In genomic region chr17:61390479-61390791, GRCh38 we compare ENCODE assay signal across 15 cellular contexts. TPM values are rescaled to one million over a fixed set of nuclear protein-coding genes. Genes with fewer than 3 reads are reported as not detected.
DNase-seq lines count a peak whose midpoint lies in the region; ATAC-seq and TF ChIP-seq lines count a peak whose summit lies in the region.
"Had no signal": no experiment of that assay in that cellular context is flagged by ENCODE, and none has a peak within 500 bp of the region (broad histone marks: within the 10 kb centered on the region; RNA-seq: fewer than 3 reads in every experiment).

No MANE protein-coding gene starts in this region.

- intact Hi-C loops in IMR-90 (cut with micrococcal nuclease), result loop anchor here (2.0 to 10.0 kb wide), 4 partner anchors 82 to 486 kb away; no protein-coding TSS in a partner anchor
- intact Hi-C loops in activated T-helper 2 cell treated with anti-CD3 and anti-CD28 coated beads, Interferon-gamma antibody, Interleukin-2, Interleukin-4, amounts not matched to agents 10 μg/mL and 5 μg/mL and 100 μg/mL, durations not matched to agents 14 hours and 24 hours and 36 hours (cut with micrococcal nuclease), result loop anchor here (1.0 to 2.0 kb wide), 2 partner anchors 388 to 419 kb away; no protein-coding TSS in a partner anchor

- no peak overlapping the region for H2BK5ac ChIP-seq in IMR-90 (ENCODE audit: low read depth, low read length, poor library complexity, severe bottlenecking)

- peaks cover 6% of the 10 kb centered on the region; the same call in 1 of the 2 replicates for H4K20me1 ChIP-seq in IMR-90 (ENCODE audit: insufficient read depth, low read length)

- H3K4me1 ChIP-seq in IMR-90 (ENCODE audit: control insufficient read depth, insufficient read depth, low read length) (peaks cover 25% of the 10 kb centered on the region), adipocyte (ENCODE audit: control insufficient read depth, insufficient read depth, low read length) (peaks cover 7% of the 10 kb centered on the region), tibial nerve (peaks cover 0 to 37% (median 12%) of the 10 kb centered on the region in 4 donors)
- H3K4me1 ChIP-seq: BLaER1 had no signal

- TF ChIP-seq POLR2A in IMR-90 (IDR thresholded peaks at IDR 0.05; ENCODE audit: low read depth, low read length), result no peak
- TF ChIP-seq POLR2A in tibial nerve (IDR thresholded peaks at IDR 0.05), result no peak

- H3K27ac ChIP-seq in IMR-90 (ENCODE audit: insufficient read depth, low read length), result no peak overlapping the region
- peak overlapping the region; percentile 12 to 38 (median 21) for H3K27ac ChIP-seq in tibial nerve
- H3K27ac ChIP-seq: BLaER1, GM23248 had no signal

- BruUV-seq in IMR-90 (replicated peaks; lab: Mats Ljungman, UMichigan), result no TSS peak

- no peak for TF ChIP-seq RAD21 in IMR-90 (IDR thresholded peaks at IDR 0.05; ENCODE audit: low read length)

- H4K8ac ChIP-seq in IMR-90 (ENCODE audit: low read depth in 2 of 2, low read length in 2 of 2), result peak overlapping the region; percentile 15 to 94; a peak in 2 of 4 replicates

- no peaks in the 10 kb centered on the region for H3K27me3 Mint-ChIP-seq in mesothelial cell of epicardium (ENCODE audit: low read depth)
- H3K27me3 Mint-ChIP-seq in activated T-helper 2 cell treated with anti-CD3 and anti-CD28 coated beads, Interferon-gamma antibody, Interleukin-2, Interleukin-4, amounts not matched to agents 10 μg/mL and 5 μg/mL and 100 μg/mL, durations not matched to agents 14 hours and 24 hours and 36 hours (ENCODE audit: low read depth), result peaks cover 21% of the 10 kb centered on the region

- peak overlapping the region; percentile 94; the same call in 1 of the 2 replicates for H3K23ac ChIP-seq in IMR-90 (ENCODE audit: low read depth, low read length)

- H3K4me2 ChIP-seq in IMR-90 (ENCODE audit: low read depth, low read length), result no peak overlapping the region
- H3K4me2 ChIP-seq: BLaER1 had no signal

- peak overlapping the region; percentile 35 for H2AK9ac ChIP-seq in IMR-90 (replicated peaks; ENCODE audit: low read depth, low read length, poor library complexity)

- H2AFZ ChIP-seq in IMR-90 (replicated peaks; ENCODE audit: low read length, poor library complexity), result peak overlapping the region; percentile 91
- H2AFZ ChIP-seq: GM23248 had no signal

- H3K9me3 ChIP-seq in IMR-90 (ENCODE audit: control insufficient read depth, insufficient read depth, low read length) (no peaks in the 10 kb centered on the region), adipocyte (ENCODE audit: control insufficient read depth, low read length) (no peaks in the 10 kb centered on the region), tibial nerve (no peaks in the 10 kb centered on the region)
- H3K9me3 ChIP-seq: BLaER1 had no signal

- peak overlapping the region; percentile 73 for H3K27ac Mint-ChIP-seq in mesothelial cell of epicardium
- H3K27ac Mint-ChIP-seq in activated T-helper 2 cell treated with anti-CD3 and anti-CD28 coated beads, Interferon-gamma antibody, Interleukin-2, Interleukin-4, amounts not matched to agents 10 μg/mL and 5 μg/mL and 100 μg/mL, durations not matched to agents 14 hours and 24 hours and 36 hours, result no peak overlapping the region

- no peak for TF ChIP-seq EP300 in tibial nerve (IDR thresholded peaks at IDR 0.05)

- DNase-seq in IMR-90, result no peak
- no peak for DNase-seq in adipocyte (ENCODE audit: low read depth)
- no peak for DNase-seq in mesothelial cell of epicardium (ENCODE audit: low spot score in 2 of 2, unreplicated experiment in 2 of 2)
- no peak for DNase-seq in tibial nerve (ENCODE audit: low spot score in 2 of 2)
- DNase-seq in NAMALWA (ENCODE audit: low spot score), result no peak
- DNase-seq in activated T-helper 2 cell treated with anti-CD3 and anti-CD28 coated beads, Interferon-gamma antibody, Interleukin-2, Interleukin-4, amounts not matched to agents 10 μg/mL and 5 μg/mL and 100 μg/mL, durations not matched to agents 14 hours and 24 hours and 36 hours (ENCODE audit: low spot score), result no peak
- DNase-seq: GDM1, KG1, NCI-H1105, NCI-H345, SHP77 treated with DMSO at 0.1 percent for 48 hours had no signal

- H3K18ac ChIP-seq in IMR-90 (ENCODE audit: low read depth, low read length), result no peak overlapping the region; the same call in 1 of the 2 replicates

- CTCF ChIA-PET in IMR-90 (lab: Yijun Ruan, JAX), result interaction anchor here (1.4 kb wide), 1 partner anchor 9 kb away, joined by 4 read pairs; no protein-coding TSS in a partner anchor

- dilution Hi-C loops in IMR-90 (cut with HindIII; ENCODE audit: low sequenced_read_pairs, unreplicated experiment), result no loop called here

- H3K56ac ChIP-seq in IMR-90 (ENCODE audit: extremely low read depth, insufficient read depth, low read length), result no peak overlapping the region

- POLR2A ChIA-PET in IMR-90 (lab: Charles Lee; ENCODE audit: unreplicated experiment), result no interaction called here

- no peak for TF ChIP-seq CTCF in IMR-90 (conservative IDR thresholded peaks at IDR 0.05; ENCODE audit: low read depth, low read length)
- TF ChIP-seq CTCF in mesothelial cell of epicardium (IDR thresholded peaks at IDR 0.05; ENCODE audit: unreplicated experiment), result no peak
- no peak for TF ChIP-seq CTCF in tibial nerve (IDR thresholded peaks at IDR 0.05)

- WGBS in IMR-90 (ENCODE audit: extremely low coverage in 2 of 2, insufficient read length in 1 of 2), 2 experiments, result no CpG with 5 or more reads among the region's 11 CpGs
- 53 to 76% methylated on average over 11 of the region's 11 CpGs for WGBS in tibial nerve, 2 donors

- H3K4me3 ChIP-seq in IMR-90 (ENCODE audit: insufficient read depth, low read depth, low read length) (no peak overlapping the region), adipocyte (ENCODE audit: low read length) (no peak overlapping the region), tibial nerve (no peak overlapping the region)
- H3K4me3 ChIP-seq: BLaER1, GM23248 had no signal

- H3K9ac ChIP-seq in IMR-90 (ENCODE audit: low read depth, low read length) (no peak overlapping the region), adipocyte (ENCODE audit: low read length) (peak overlapping the region; percentile 66)
- H3K9ac ChIP-seq: BLaER1, GM23248 had no signal

- H3K4me1 Mint-ChIP-seq in mesothelial cell of epicardium, result peaks cover 72% of the 10 kb centered on the region
- H3K4me1 Mint-ChIP-seq in activated T-helper 2 cell treated with anti-CD3 and anti-CD28 coated beads, Interferon-gamma antibody, Interleukin-2, Interleukin-4, amounts not matched to agents 10 μg/mL and 5 μg/mL and 100 μg/mL, durations not matched to agents 14 hours and 24 hours and 36 hours (ENCODE audit: low read depth), result no peaks in the 10 kb centered on the region

- peak overlapping the region; percentile 92 for H3K4ac ChIP-seq in IMR-90 (ENCODE audit: low read depth, low read length)

- ATAC-seq in IMR-90 (ENCODE audit: low read depth) (no peak), HG03469 (IDR thresholded peaks at IDR 0.05; ENCODE audit: unreplicated experiment) (no peak)

- H3K9me1 ChIP-seq in IMR-90 (ENCODE audit: insufficient read depth, low read length), result peaks cover 39% of the 10 kb centered on the region

- no peaks in the 10 kb centered on the region for H3K9me3 Mint-ChIP-seq in mesothelial cell of epicardium
- no peaks in the 10 kb centered on the region for H3K9me3 Mint-ChIP-seq in activated T-helper 2 cell treated with anti-CD3 and anti-CD28 coated beads, Interferon-gamma antibody, Interleukin-2, Interleukin-4, amounts not matched to agents 10 μg/mL and 5 μg/mL and 100 μg/mL, durations not matched to agents 14 hours and 24 hours and 36 hours
- H3K9me3 Mint-ChIP-seq: CD8-positive, alpha-beta memory T cell had no signal

- H3K79me1 ChIP-seq in IMR-90 (ENCODE audit: low read depth in 1 of 2, low read length in 2 of 2), result peaks cover 10 to 92% of the 10 kb centered on the region in 2 experiments

- no peak overlapping the region for H3K4me3 Mint-ChIP-seq in mesothelial cell of epicardium
- H3K4me3 Mint-ChIP-seq in activated T-helper 2 cell treated with anti-CD3 and anti-CD28 coated beads, Interferon-gamma antibody, Interleukin-2, Interleukin-4, amounts not matched to agents 10 μg/mL and 5 μg/mL and 100 μg/mL, durations not matched to agents 14 hours and 24 hours and 36 hours (ENCODE audit: low read depth), result no peak overlapping the region
- H3K4me3 Mint-ChIP-seq: CD8-positive, alpha-beta memory T cell had no signal

- peaks cover 2% of the 10 kb centered on the region; the same call in 1 of the 2 replicates for H3K36me3 ChIP-seq in IMR-90 (ENCODE audit: control insufficient read depth, insufficient read depth, low read length)
- H3K36me3 ChIP-seq in adipocyte (ENCODE audit: control insufficient read depth, insufficient read depth, low read length, severe bottlenecking), result no peaks in the 10 kb centered on the region
- H3K36me3 ChIP-seq in tibial nerve, result peaks cover 0 to 5% (median 0%) of the 10 kb centered on the region in 3 donors
- H3K36me3 ChIP-seq: BLaER1 had no signal

- H3K27me3 ChIP-seq in IMR-90 (ENCODE audit: control insufficient read depth, insufficient read depth, low read length), result no peaks in the 10 kb centered on the region
- H3K27me3 ChIP-seq in adipocyte (replicated peaks; ENCODE audit: control insufficient read depth, insufficient read depth, low read length), result no peaks in the 10 kb centered on the region
- H3K27me3 ChIP-seq in tibial nerve, result no peaks in the 10 kb centered on the region

- in situ Hi-C loops in IMR-90 (cut with MboI; ENCODE audit: low sequenced_read_pairs), result loop anchor here (5.0 kb wide), 3 partner anchors 78 to 388 kb away; no protein-coding TSS in a partner anchor

- H3K14ac ChIP-seq in IMR-90 (replicated peaks; ENCODE audit: low read depth, low read length), result 0 out of 2 replicates have a peak overlapping the region, but pooled peaks have one; percentile 96

- peak overlapping the region; percentile 70 for H4K5ac ChIP-seq in IMR-90 (ENCODE audit: low read depth, low read length)

- H2BK15ac ChIP-seq in IMR-90 (ENCODE audit: low read depth, low read length), result 0 out of 3 replicates have a peak overlapping the region, but pooled peaks have one; percentile 83

- H3K36me3 Mint-ChIP-seq in mesothelial cell of epicardium, result peaks cover 13% of the 10 kb centered on the region
- H3K36me3 Mint-ChIP-seq in activated T-helper 2 cell treated with anti-CD3 and anti-CD28 coated beads, Interferon-gamma antibody, Interleukin-2, Interleukin-4, amounts not matched to agents 10 μg/mL and 5 μg/mL and 100 μg/mL, durations not matched to agents 14 hours and 24 hours and 36 hours (ENCODE audit: low read depth), result no peaks in the 10 kb centered on the region

- H2AK5ac ChIP-seq in IMR-90 (ENCODE audit: low read depth, low read length), result peak overlapping the region; percentile 96

- peak overlapping the region; percentile 97; the same call in 1 of the 2 replicates for H2BK20ac ChIP-seq in IMR-90 (ENCODE audit: low read depth, low read length)

- H4K91ac ChIP-seq in IMR-90 (ENCODE audit: insufficient read depth, low read depth, low read length), result peak overlapping the region; percentile 82

- peak overlapping the region; percentile 97 for H2BK120ac ChIP-seq in IMR-90 (ENCODE audit: low read depth, low read length)

RNA-seq across cellular contexts. Expression of gene TBX2, which starts 9.2 kb away (rescaled TPM):
- total RNA-seq in IMR-90 (2012; rRNA removed), result 20.1 and 23.6 TPM in 2 replicates
- 64.1 and 69.2 TPM in 2 replicates for polyA plus RNA-seq in IMR-90 (2012; rRNA removed)
- polyA plus RNA-seq in IMR-90 (2012; cell fraction: cytosol; rRNA removed), result 41.5 and 81.3 TPM in 2 replicates
- polyA plus RNA-seq in IMR-90 (2012; cell fraction: nucleus; rRNA removed; ENCODE audit: low replicate concordance), result 159 and 319 TPM in 2 replicates
- 164 to 176 TPM (median 173 TPM) in 3 replicates for total RNA-seq in mesothelial cell of epicardium
- total RNA-seq in tibial nerve, result 10 to 100 TPM; 23.2 to 42.0 (median 26.5) TPM
- 0.14 and 0.21 TPM in 2 replicates for total RNA-seq in activated T-helper 2 cell treated with anti-CD3 and anti-CD28 coated beads, Interferon-gamma antibody, Interleukin-2, Interleukin-4, amounts not matched to agents 10 μg/mL and 5 μg/mL and 100 μg/mL, durations not matched to agents 14 hours and 24 hours and 36 hours
- polyA plus RNA-seq: CD8-positive, alpha-beta memory T cell had no signal

Comparison
In these comparisons a context has a peak if more than half of its experiments do, and no peak if none do; other contexts are left out.
1. RNA of gene TBX2, which starts 9.2 kb away (total RNA-seq): 164 to 176 TPM in mesothelial cell of epicardium, 23.2 to 42.0 TPM in tibial nerve and 20.1 to 23.6 TPM in IMR-90; 0.14 to 0.21 TPM in activated T-helper 2 cell treated with anti-CD3 and anti-CD28 coated beads, Interferon-gamma antibody, Interleukin-2, Interleukin-4, amounts not matched to agents 10 μg/mL and 5 μg/mL and 100 μg/mL, durations not matched to agents 14 hours and 24 hours and 36 hours; every median in the first group is over 10 times any median in the second.